ENCODE assay signal across 10 cellular contexts in the genomic region with DNA sequence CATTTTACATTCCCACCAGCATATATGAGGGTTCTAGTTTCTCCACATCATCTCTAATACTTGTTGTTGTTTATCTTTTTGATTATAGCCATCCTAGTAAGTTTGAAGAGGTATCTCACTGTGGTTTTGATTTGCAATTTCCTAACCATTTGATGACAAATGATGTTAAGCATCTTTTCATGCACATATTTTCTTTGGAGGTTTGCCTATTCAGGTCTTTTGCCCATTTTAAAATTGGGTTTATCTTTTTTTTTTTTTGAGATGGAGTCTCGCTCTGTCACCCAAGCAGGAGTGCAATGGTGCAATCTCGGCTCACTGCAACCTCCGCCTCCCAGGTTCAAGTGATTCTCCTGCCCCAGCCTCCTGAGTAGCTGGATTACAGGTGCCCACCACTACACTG.
"Had no signal": no experiment of that assay in that cellular context is flagged by ENCODE, and none has a peak within 500 bp of the region (broad histone marks: within the 10 kb centered on the region; RNA-seq: fewer than 3 reads in every experiment).

No MANE protein-coding gene starts in this region.

- H3K4me2 ChIP-seq: KMS-11 had no signal

- H3K9me3 Mint-ChIP-seq: HFFc6, IgD-negative memory B cell had no signal

- H3K27ac ChIP-seq: GM23248, KMS-11 had no signal

- H3K4me3 Mint-ChIP-seq: HFFc6 had no signal

- H2AFZ ChIP-seq: GM23248 had no signal

- H3K9me3 ChIP-seq: HAP-1 had no signal

- FAIRE-seq: HTR-8/SVneo had no signal

- ATAC-seq: HCT116 had no signal

- DNase-seq: GM23248, GOT3, H7, HFFc6, KBM-7 had no signal

- H3K27ac Mint-ChIP-seq: HFFc6 had no signal

- H3K27me3 Mint-ChIP-seq: IgD-negative memory B cell had no signal

- H3K4me3 ChIP-seq: GM23248, HAP-1 had no signal

- H3K9ac ChIP-seq: GM23248, KMS-11 had no signal
